In the genomic region with DNA sequence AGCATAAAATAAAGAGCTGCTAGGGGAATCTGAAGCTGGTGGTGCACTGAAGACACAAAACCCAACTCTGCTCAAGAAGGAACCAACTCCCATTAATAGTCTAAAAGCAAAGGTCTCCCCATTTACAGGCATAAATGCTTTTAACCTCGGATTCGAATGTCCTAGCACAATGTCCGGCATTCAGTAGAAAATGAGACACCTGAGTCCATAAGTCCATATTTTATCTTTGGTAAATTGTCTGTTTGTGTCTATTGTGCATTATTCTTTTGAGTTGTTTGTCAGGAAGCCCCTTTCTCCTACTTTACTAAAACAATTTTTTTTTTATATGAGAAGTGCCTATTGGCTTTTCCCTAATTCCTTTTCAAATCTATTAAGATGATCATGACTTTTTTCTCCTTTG, we compare ENCODE assay signal across 26 cellular contexts.
"Had no signal": no experiment of that assay in that cellular context is flagged by ENCODE, and none has a peak within 500 bp of the region (broad histone marks: within the 10 kb centered on the region; RNA-seq: fewer than 3 reads in every experiment).

No MANE protein-coding gene starts in this region.

- ATAC-seq: effector memory CD8-positive, alpha-beta T cell; foreskin keratinocyte; gastroesophageal sphincter; heart left ventricle; left cardiac atrium; left ventricle myocardium superior had no signal

- H3K4me1 ChIP-seq: esophagus muscularis mucosa, foreskin keratinocyte, gastroesophageal sphincter, left lung had no signal

- H3K27ac ChIP-seq: coronary artery, dorsolateral prefrontal cortex, epithelial cell of prostate, esophagus muscularis mucosa, foreskin keratinocyte, gastroesophageal sphincter, heart left ventricle, hepatocyte, left lung had no signal

- H2AFZ ChIP-seq: hepatocyte had no signal

- H3K9me3 ChIP-seq: esophagus muscularis mucosa, gastroesophageal sphincter, heart left ventricle, left lung had no signal

- H3K4me3 ChIP-seq: coronary artery, dorsolateral prefrontal cortex, esophagus muscularis mucosa, gastroesophageal sphincter, heart left ventricle, hepatocyte, left lung, lung had no signal

- H3K79me2 ChIP-seq: hepatocyte had no signal

- DNase-seq: dermis blood vessel endothelial cell; dorsolateral prefrontal cortex; effector CD4-positive, alpha-beta T cell; effector memory CD8-positive, alpha-beta T cell; endodermal cell; erythroblast; foreskin keratinocyte; heart left ventricle; hypothalamus; immature natural killer cell; left cardiac atrium; left lung; left ventricle myocardium superior; mammary epithelial cell; mesendoderm; midbrain had no signal

- FAIRE-seq: colon, endometrium, frontal cortex, keratinocyte had no signal

- H3K36me3 ChIP-seq: heart left ventricle, left lung had no signal

- H3K4me2 ChIP-seq: hepatocyte had no signal

- H3K27me3 ChIP-seq: dorsolateral prefrontal cortex, esophagus muscularis mucosa, foreskin keratinocyte, gastroesophageal sphincter, heart left ventricle, hepatocyte, left lung had no signal
